In genomic region chr20:41316602-41317535, GRCh38 we compare ENCODE assay signal across 8 cellular contexts. TPM values are rescaled to one million over a fixed set of nuclear protein-coding genes. Genes with fewer than 3 reads are reported as not detected.
A peak's percentile ranks its signal among the peaks of the same experiment; 100 is the strongest.
DNase-seq lines count a peak whose midpoint lies in the region; ATAC-seq and TF ChIP-seq lines count a peak whose summit lies in the region.

No MANE protein-coding gene starts in this region.

- peak overlapping the region; percentile 88 for H3K4me3 Mint-ChIP-seq in activated T-helper 1 cell treated with anti-CD3 and anti-CD28 coated beads, Interleukin-12 subunit alpha, Interleukin-12 subunit beta, Interleukin-2, Interleukin-4 antibody, amounts not matched to agents 30 ng/mL and 10 ng/mL and 1 ng/mL, durations not matched to agents 14 hours and 24 hours and 36 hours
- peak overlapping the region; percentile 95 for H3K4me3 Mint-ChIP-seq in natural killer cell treated with Interleukin-12 subunit alpha and Interleukin-12 subunit beta and Interleukin-15 and Interleukin-18, amount 100 ng/mL, for 72 hours

- peaks cover 1% of the 10 kb centered on the region for H3K36me3 ChIP-seq in fibroblast of lung (ENCODE audit: control insufficient read depth, insufficient read depth, low read length)

- H3K36me3 Mint-ChIP-seq in activated T-helper 1 cell treated with anti-CD3 and anti-CD28 coated beads, Interleukin-12 subunit alpha, Interleukin-12 subunit beta, Interleukin-2, Interleukin-4 antibody, amounts not matched to agents 30 ng/mL and 10 ng/mL and 1 ng/mL, durations not matched to agents 14 hours and 24 hours and 36 hours (ENCODE audit: low read depth), result no peaks in the 10 kb centered on the region
- H3K36me3 Mint-ChIP-seq in natural killer cell treated with Interleukin-12 subunit alpha and Interleukin-12 subunit beta and Interleukin-15 and Interleukin-18, amount 100 ng/mL, for 72 hours, result no peaks in the 10 kb centered on the region

- no peak for TF ChIP-seq CTCF in fibroblast of lung (conservative IDR thresholded peaks at IDR 0.05 in 1 of 2, IDR thresholded peaks at IDR 0.05 in 1 of 2; ENCODE audit: low read depth in 1 of 2, low read length in 2 of 2)

- peak overlapping the region; percentile 82 for H3K27ac Mint-ChIP-seq in activated T-helper 1 cell treated with anti-CD3 and anti-CD28 coated beads, Interleukin-12 subunit alpha, Interleukin-12 subunit beta, Interleukin-2, Interleukin-4 antibody, amounts not matched to agents 30 ng/mL and 10 ng/mL and 1 ng/mL, durations not matched to agents 14 hours and 24 hours and 36 hours
- H3K27ac Mint-ChIP-seq in natural killer cell treated with Interleukin-12 subunit alpha and Interleukin-12 subunit beta and Interleukin-15 and Interleukin-18, amount 100 ng/mL, for 72 hours, result peak overlapping the region; percentile 69 to 76

- ATAC-seq in GM19351 (IDR thresholded peaks at IDR 0.05; ENCODE audit: unreplicated experiment) (peak; percentile 62), HG03460 (IDR thresholded peaks at IDR 0.05; ENCODE audit: unreplicated experiment) (peak; percentile 50)
- peak; percentile 79 to 85 for ATAC-seq in natural killer cell treated with Interleukin-12 subunit alpha and Interleukin-12 subunit beta and Interleukin-15 and Interleukin-18, amount 100 ng/mL, for 72 hours
- ATAC-seq in stimulated activated naive CD8-positive, alpha-beta T cell treated with anti-CD3 and anti-CD28 coated beads, Interleukin-15, Interleukin-2, amounts not matched to agents 100 U/mL and 50 U/mL, for 24 hours, result peak; percentile 62

- H3K9me3 Mint-ChIP-seq in activated T-helper 1 cell treated with anti-CD3 and anti-CD28 coated beads, Interleukin-12 subunit alpha, Interleukin-12 subunit beta, Interleukin-2, Interleukin-4 antibody, amounts not matched to agents 30 ng/mL and 10 ng/mL and 1 ng/mL, durations not matched to agents 14 hours and 24 hours and 36 hours, result no peaks in the 10 kb centered on the region
- no peaks in the 10 kb centered on the region for H3K9me3 Mint-ChIP-seq in natural killer cell treated with Interleukin-12 subunit alpha and Interleukin-12 subunit beta and Interleukin-15 and Interleukin-18, amount 100 ng/mL, for 72 hours

- intact Hi-C loops in activated T-helper 1 cell treated with anti-CD3 and anti-CD28 coated beads, Interleukin-12 subunit alpha, Interleukin-12 subunit beta, Interleukin-2, Interleukin-4 antibody, amounts not matched to agents 30 ng/mL and 10 ng/mL and 1 ng/mL, durations not matched to agents 14 hours and 24 hours and 36 hours (cut with micrococcal nuclease), result loop anchor here (1.0 to 5.0 kb wide), 8 partner anchors 12 to 375 kb away; partner anchors contain the start of genes CHD6 and LPIN3

- H4K20me1 ChIP-seq in fibroblast of lung (ENCODE audit: control insufficient read depth, extremely low read depth, insufficient read depth, low read length), result no peaks in the 10 kb centered on the region

- H3K79me2 ChIP-seq in fibroblast of lung (ENCODE audit: control insufficient read depth, insufficient read depth, low read length), result peaks cover 42% of the 10 kb centered on the region

- peak overlapping the region; percentile 70 for H3K4me2 ChIP-seq in fibroblast of lung (ENCODE audit: extremely low read depth, insufficient read depth, low read length)

- peaks cover 2% of the 10 kb centered on the region for H3K4me1 ChIP-seq in fibroblast of lung (ENCODE audit: control insufficient read depth, extremely low read depth, insufficient read depth, low read length)

- no peaks in the 10 kb centered on the region for H3K27me3 ChIP-seq in fibroblast of lung (ENCODE audit: control insufficient read depth, insufficient read depth, low read length)

- H3K4me1 Mint-ChIP-seq in activated T-helper 1 cell treated with anti-CD3 and anti-CD28 coated beads, Interleukin-12 subunit alpha, Interleukin-12 subunit beta, Interleukin-2, Interleukin-4 antibody, amounts not matched to agents 30 ng/mL and 10 ng/mL and 1 ng/mL, durations not matched to agents 14 hours and 24 hours and 36 hours (ENCODE audit: low read depth), result peaks cover 11% of the 10 kb centered on the region
- peaks cover 17 to 19% of the 10 kb centered on the region in 2 donors for H3K4me1 Mint-ChIP-seq in natural killer cell treated with Interleukin-12 subunit alpha and Interleukin-12 subunit beta and Interleukin-15 and Interleukin-18, amount 100 ng/mL, for 72 hours (ENCODE audit: low read depth in 2 of 2)

- peak overlapping the region; percentile 37 for H2AFZ ChIP-seq in fibroblast of lung (ENCODE audit: low read length)

- peaks cover 5% of the 10 kb centered on the region for H3K27me3 Mint-ChIP-seq in activated T-helper 1 cell treated with anti-CD3 and anti-CD28 coated beads, Interleukin-12 subunit alpha, Interleukin-12 subunit beta, Interleukin-2, Interleukin-4 antibody, amounts not matched to agents 30 ng/mL and 10 ng/mL and 1 ng/mL, durations not matched to agents 14 hours and 24 hours and 36 hours (ENCODE audit: insufficient read depth)
- H3K27me3 Mint-ChIP-seq in natural killer cell treated with Interleukin-12 subunit alpha and Interleukin-12 subunit beta and Interleukin-15 and Interleukin-18, amount 100 ng/mL, for 72 hours, result peaks cover 0 to 3% of the 10 kb centered on the region in 2 donors

- peak overlapping the region; percentile 89 for H3K9ac ChIP-seq in fibroblast of lung (ENCODE audit: insufficient read depth, low read length)

- no peaks in the 10 kb centered on the region for H3K9me3 ChIP-seq in fibroblast of lung (ENCODE audit: control insufficient read depth, insufficient read depth, low read depth, low read length)

- H3K27ac ChIP-seq in fibroblast of lung (ENCODE audit: insufficient read depth, low read length), result peak overlapping the region; percentile 98

- H3K4me3 ChIP-seq in fibroblast of lung (replicated peaks in 1 of 4; ENCODE audit: control extremely low read depth in 1 of 4, insufficient read depth in 1 of 4, low read depth in 3 of 4, low read length in 4 of 4), result peak overlapping the region; percentile 67 to 89 (median 80)

- DNase-seq in C1 segment of cervical spinal cord (lab: John Stamatoyannopoulos, UW) (peak in 13 of 14 donors; percentile 37 to 85 (median 71)), OCI-M1 (lab: John Stamatoyannopoulos, UW) (peak; percentile 57), fibroblast of lung (ENCODE audit: low read depth in 2 of 2) (peak; percentile 86 to 95)
- DNase-seq in activated T-helper 1 cell treated with anti-CD3 and anti-CD28 coated beads, Interleukin-12 subunit alpha, Interleukin-12 subunit beta, Interleukin-2, Interleukin-4 antibody, amounts not matched to agents 30 ng/mL and 10 ng/mL and 1 ng/mL, durations not matched to agents 14 hours and 24 hours and 36 hours (ENCODE audit: low spot score), result peak; percentile 53
- peak; percentile 83 for DNase-seq in natural killer cell treated with Interleukin-12 subunit alpha and Interleukin-12 subunit beta and Interleukin-15 and Interleukin-18, amount 100 ng/mL, for 72 hours (ENCODE audit: low spot score)
- DNase-seq in stimulated activated naive CD8-positive, alpha-beta T cell treated with anti-CD3 and anti-CD28 coated beads, Interleukin-15, Interleukin-2, amounts not matched to agents 100 U/mL and 50 U/mL, for 24 hours, result peak; percentile 86

RNA-seq across cellular contexts. Expression of gene ZHX3, which starts 0.7 kb away (rescaled TPM):
- total RNA-seq in activated T-helper 1 cell treated with anti-CD3 and anti-CD28 coated beads, Interleukin-12 subunit alpha, Interleukin-12 subunit beta, Interleukin-2, Interleukin-4 antibody, amounts not matched to agents 30 ng/mL and 10 ng/mL and 1 ng/mL, durations not matched to agents 14 hours and 24 hours and 36 hours, result 9.5 and 11.9 TPM in 2 replicates
- total RNA-seq in fibroblast of lung, result 15.9 and 27.7 TPM in 2 replicates
- 28.0 and 32.8 TPM in 2 replicates for polyA plus RNA-seq in fibroblast of lung
- 28.8 and 29.8 TPM in 2 replicates for polyA plus RNA-seq in fibroblast of lung (2012)
- polyA minus RNA-seq in fibroblast of lung (ENCODE audit: low replicate concordance), result 143 and 214 TPM in 2 replicates
- total RNA-seq in natural killer cell treated with Interleukin-12 subunit alpha and Interleukin-12 subunit beta and Interleukin-15 and Interleukin-18, amount 100 ng/mL, for 72 hours, result 10 to 100 TPM in 1 of 2 donors, 1 to 10 TPM in 1; 7.6 to 21.6 TPM

RNA-seq across cellular contexts. Expression of gene LPIN3, which starts 23.8 kb away (rescaled TPM):
- total RNA-seq in activated T-helper 1 cell treated with anti-CD3 and anti-CD28 coated beads, Interleukin-12 subunit alpha, Interleukin-12 subunit beta, Interleukin-2, Interleukin-4 antibody, amounts not matched to agents 30 ng/mL and 10 ng/mL and 1 ng/mL, durations not matched to agents 14 hours and 24 hours and 36 hours, result 1.1 and 1.4 TPM in 2 replicates
- total RNA-seq in fibroblast of lung, result 3.1 and 5.1 TPM in 2 replicates
- polyA plus RNA-seq in fibroblast of lung, result 3.0 and 4.7 TPM in 2 replicates
- 4.4 and 6.7 TPM in 2 replicates for polyA plus RNA-seq in fibroblast of lung (2012)
- 8.4 and 14.7 TPM in 2 replicates for polyA minus RNA-seq in fibroblast of lung (ENCODE audit: low replicate concordance)
- under 1 TPM in 1 of 2 donors, not detected in 1; 0.21 TPM for total RNA-seq in natural killer cell treated with Interleukin-12 subunit alpha and Interleukin-12 subunit beta and Interleukin-15 and Interleukin-18, amount 100 ng/mL, for 72 hours

RNA-seq across cellular contexts. Expression of gene EMILIN3, which starts 49.7 kb away (rescaled TPM):
- total RNA-seq in activated T-helper 1 cell treated with anti-CD3 and anti-CD28 coated beads, Interleukin-12 subunit alpha, Interleukin-12 subunit beta, Interleukin-2, Interleukin-4 antibody, amounts not matched to agents 30 ng/mL and 10 ng/mL and 1 ng/mL, durations not matched to agents 14 hours and 24 hours and 36 hours, result 0.65 and 0.69 TPM in 2 replicates
- total RNA-seq in fibroblast of lung, result 0.17 TPM in 1 of 2 replicates, not detected in the other
- 0.05 and 0.06 TPM in 2 replicates for polyA plus RNA-seq in fibroblast of lung
- polyA plus RNA-seq in fibroblast of lung (2012), result 0.06 and 0.10 TPM in 2 replicates
- not detected in 2 replicates for polyA minus RNA-seq in fibroblast of lung (ENCODE audit: low replicate concordance)
- not detected for total RNA-seq in natural killer cell treated with Interleukin-12 subunit alpha and Interleukin-12 subunit beta and Interleukin-15 and Interleukin-18, amount 100 ng/mL, for 72 hours

Comparison
In these comparisons a context has a peak if more than half of its experiments do, and no peak if none do; other contexts are left out.
1. Peak in every context shown above with its lines: DNase-seq, ATAC-seq, H3K4me3 ChIP-seq and H3K27ac ChIP-seq.